Comparison of ENCODE assay signal across 23 cellular contexts in genomic region chr12:74509886-74510285, GRCh38.
"Had no signal": no experiment of that assay in that cellular context is flagged by ENCODE, and none has a peak within 500 bp of the region (broad histone marks: within the 10 kb centered on the region; RNA-seq: fewer than 3 reads in every experiment).

No MANE protein-coding gene starts in this region.

- H3K4me1 ChIP-seq: gastrocnemius medialis, heart right ventricle, neural progenitor cell, pancreas, stomach, thyroid gland, upper lobe of left lung, uterus had no signal

- H3K27ac ChIP-seq: gastrocnemius medialis, heart right ventricle, neural progenitor cell, pancreas, stomach, thyroid gland, upper lobe of left lung, uterus had no signal

- H3K36me3 ChIP-seq: gastrocnemius medialis, heart right ventricle, neural progenitor cell, pancreas, stomach, thyroid gland, upper lobe of left lung, uterus had no signal

- H3K27me3 Mint-ChIP-seq: progenitor cell of endocrine pancreas had no signal

- FAIRE-seq: endometrium, islet of Langerhans, pancreas, small intestine had no signal

- H3K27me3 ChIP-seq: gastrocnemius medialis, neural progenitor cell, stomach, thyroid gland, upper lobe of left lung, uterus had no signal

- H3K27ac Mint-ChIP-seq: naive thymus-derived CD4-positive, alpha-beta T cell; neural progenitor cell had no signal

- H3K4me2 ChIP-seq: neural progenitor cell had no signal

- H3K9me3 ChIP-seq: gastrocnemius medialis, pancreas, stomach, thyroid gland, upper lobe of left lung, uterus had no signal

- H3K4me1 Mint-ChIP-seq: naive thymus-derived CD4-positive, alpha-beta T cell; neural progenitor cell had no signal

- H3K4me3 ChIP-seq: gastrocnemius medialis, heart right ventricle, neural progenitor cell, pancreas, thyroid gland, upper lobe of left lung, uterus had no signal

- DNase-seq: effector memory CD4-positive, alpha-beta T cell; gastrocnemius medialis; heart right ventricle; hypothalamus; kidney glomerular epithelial cell; mesendoderm; naive thymus-derived CD4-positive, alpha-beta T cell; nucleus accumbens; pancreas; right cardiac atrium; small intestine; stimulated activated CD4-positive, alpha-beta T cell treated with anti-CD3 and anti-CD28 coated beads, Interleukin-12 subunit alpha, Interleukin-12 subunit beta, amount 100 ng/mL, for 4 hours; stimulated activated naive CD4-positive, alpha-beta T cell; stomach; substantia nigra; thyroid gland; uterus had no signal

- ATAC-seq: esophagus mucosa; gastrocnemius medialis; heart right ventricle; naive thymus-derived CD4-positive, alpha-beta T cell; pancreas; right cardiac atrium had no signal

- H3K9ac ChIP-seq: neural progenitor cell had no signal

- H3K36me3 Mint-ChIP-seq: naive thymus-derived CD4-positive, alpha-beta T cell; neural progenitor cell had no signal
